In genomic region chr16:19136549-19137196, GRCh38 we compare ENCODE assay signal across 10 cellular contexts. TPM values are rescaled to one million over a fixed set of nuclear protein-coding genes. Genes with fewer than 3 reads are reported as not detected.
DNase-seq lines count a peak whose midpoint lies in the region; ATAC-seq and TF ChIP-seq lines count a peak whose summit lies in the region.
"Had no signal": no experiment of that assay in that cellular context is flagged by ENCODE, and none has a peak within 500 bp of the region (broad histone marks: within the 10 kb centered on the region; RNA-seq: fewer than 3 reads in every experiment).

No MANE protein-coding gene starts in this region.

- no peaks in the 10 kb centered on the region for H3K36me3 ChIP-seq in rectal smooth muscle tissue (ENCODE audit: control insufficient read depth, insufficient read depth, low read length)

- H3K4me3 ChIP-seq in fibroblast of villous mesenchyme (ENCODE audit: low read depth, low read length) (no peak overlapping the region), rectal smooth muscle tissue (ENCODE audit: low read length) (peak overlapping the region; percentile 29)
- H3K4me3 ChIP-seq: psoas muscle had no signal

- ATAC-seq in SK-N-SH treated with all-trans-retinoic acid at 6 μM for 48 hours (peak; percentile 61), HG02571 (IDR thresholded peaks at IDR 0.05; ENCODE audit: unreplicated experiment) (no peak)

- no peaks in the 10 kb centered on the region for H3K27me3 ChIP-seq in rectal smooth muscle tissue (ENCODE audit: control insufficient read depth, insufficient read depth, low read length)

- no peak overlapping the region for H3K9ac ChIP-seq in rectal smooth muscle tissue (ENCODE audit: low read length)

- H3K4me1 ChIP-seq in rectal smooth muscle tissue (ENCODE audit: control insufficient read depth, insufficient read depth, low read length): peaks cover 14% of the 10 kb centered on the region

- peak overlapping the region; percentile 37 for H3K27ac ChIP-seq in rectal smooth muscle tissue (ENCODE audit: low read depth, low read length)
- H3K27ac ChIP-seq: psoas muscle had no signal

- TF ChIP-seq CTCF in fibroblast of villous mesenchyme (IDR thresholded peaks at IDR 0.05; ENCODE audit: insufficient read depth, low read depth, low read length): no peak

- peak; percentile 40 for DNase-seq in HCEC 1CT
- peak; percentile 68 for DNase-seq in fibroblast of villous mesenchyme (ENCODE audit: low read depth)
- no peak for DNase-seq in NAMALWA (ENCODE audit: low spot score)
- no peak for DNase-seq in posterior cingulate gyrus
- no peak for DNase-seq in NCI-H2081 (lab: John Stamatoyannopoulos, UW)
- DNase-seq: activated effector memory CD4-positive, alpha-beta T cell treated with anti-CD3 and anti-CD28 coated beads, Interleukin-2, amount 50 U/mL, for 16 hours had no signal

- intact Hi-C loops in posterior cingulate gyrus (cut with DNase I): no loop called here

TF ChIP-seq in SK-N-SH treated with all-trans-retinoic acid at 6 μM for 48 hours, 23 proteins besides CTCF, POLR2A, EP300 and RAD21:
- TF ChIP-seq ARNTL (CRISPR knock-in tag; IDR thresholded peaks at IDR 0.05; ENCODE audit: borderline replicate concordance, low read depth) (no peak), ZFP30 (CRISPR knock-in tag; IDR thresholded peaks at IDR 0.05) (no peak), TSHZ2 (CRISPR knock-in tag; IDR thresholded peaks at IDR 0.05) (no peak), ZNF8 (CRISPR knock-in tag; IDR thresholded peaks at IDR 0.05) (no peak), CSRNP3 (CRISPR knock-in tag; IDR thresholded peaks at IDR 0.05) (no peak), ESRRG (CRISPR knock-in tag; IDR thresholded peaks at IDR 0.05) (no peak), GLIS3 (CRISPR knock-in tag; IDR thresholded peaks at IDR 0.05) (no peak), ZNF70 (CRISPR knock-in tag; IDR thresholded peaks at IDR 0.05) (no peak)

RNA-seq across cellular contexts. Expression of gene ITPRIPL2, which starts 22.9 kb away (rescaled TPM):
- total RNA-seq in fibroblast of villous mesenchyme: 40.3 and 46.2 TPM in 2 replicates

RNA-seq across cellular contexts. Expression of gene SYT17, which starts 31.4 kb away (rescaled TPM):
- under 0.01 TPM in 2 replicates for total RNA-seq in fibroblast of villous mesenchyme

Comparison
In these comparisons a context has a peak if more than half of its experiments do, and no peak if none do; other contexts are left out.
1. DNase-seq: peak in HCEC 1CT (single experiment) and fibroblast of villous mesenchyme (single experiment); none in NAMALWA (single experiment), posterior cingulate gyrus (0 of 10) and NCI-H2081 (0 of 2).